In the genomic region with DNA sequence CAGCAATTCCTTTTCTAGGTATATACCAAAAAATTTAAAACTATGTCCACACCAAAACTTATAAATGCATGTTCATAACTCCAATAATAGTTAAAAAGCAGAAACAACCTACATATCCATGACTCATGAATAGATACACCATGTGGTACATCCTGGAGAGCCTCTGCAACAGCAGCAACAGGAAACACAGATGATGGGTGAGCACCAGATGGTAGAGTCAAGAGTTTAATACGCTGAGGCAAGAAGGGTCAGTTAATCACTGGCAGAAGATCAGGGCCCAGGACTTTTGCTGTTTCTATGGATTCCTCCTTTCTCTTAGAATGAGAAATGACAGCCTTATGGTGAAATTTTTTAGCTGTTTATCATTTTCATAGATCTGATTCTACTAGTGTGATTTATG, we compare ENCODE assay signal across 23 cellular contexts.
DNase-seq lines count a peak whose midpoint lies in the region; ATAC-seq, FAIRE-seq and TF ChIP-seq lines count a peak whose summit lies in the region.
"Had no signal": no experiment of that assay in that cellular context is flagged by ENCODE, and none has a peak within 500 bp of the region (broad histone marks: within the 10 kb centered on the region; RNA-seq: fewer than 3 reads in every experiment).

No MANE protein-coding gene starts in this region.

- H3K4me1 ChIP-seq in foreskin keratinocyte (no peaks in the 10 kb centered on the region), mucosa of descending colon (ENCODE audit: low read depth) (no peaks in the 10 kb centered on the region)
- H3K4me1 ChIP-seq in naive thymus-derived CD4-positive, alpha-beta T cell (ENCODE audit: control insufficient read depth in 2 of 2, insufficient read depth in 2 of 2, low read length in 2 of 2): no peaks in the 10 kb centered on the region
- H3K4me1 ChIP-seq: neural progenitor cell, vagina had no signal

- CTCF ChIA-PET in naive thymus-derived CD4-positive, alpha-beta T cell (lab: Charles Lee): no interaction called here

- H3K9me3 ChIP-seq in naive thymus-derived CD4-positive, alpha-beta T cell (ENCODE audit: control insufficient read depth in 2 of 3, low read length in 3 of 3): no peaks in the 10 kb centered on the region
- H3K9me3 ChIP-seq in mucosa of descending colon: no peaks in the 10 kb centered on the region
- H3K9me3 ChIP-seq: vagina had no signal

- no peak overlapping the region for H3K27ac ChIP-seq in foreskin keratinocyte
- no peak overlapping the region for H3K27ac ChIP-seq in naive thymus-derived CD4-positive, alpha-beta T cell (ENCODE audit: low read depth, low read length)
- H3K27ac ChIP-seq: coronary artery, GM23248, neural progenitor cell, vagina had no signal

- H3K27me3 Mint-ChIP-seq in naive thymus-derived CD4-positive, alpha-beta T cell: peaks cover 0 to 4% (median 0%) of the 10 kb centered on the region in 5 donors
- H3K27me3 Mint-ChIP-seq: brain had no signal

- peak; percentile 85 for FAIRE-seq in D721Med (lab: Jason Lieb, UNC)
- FAIRE-seq: GM19239 had no signal

- H3K27me3 ChIP-seq in foreskin keratinocyte: no peaks in the 10 kb centered on the region
- no peaks in the 10 kb centered on the region for H3K27me3 ChIP-seq in naive thymus-derived CD4-positive, alpha-beta T cell (ENCODE audit: control insufficient read depth in 2 of 2, insufficient read depth in 2 of 2, low read length in 2 of 2)
- H3K27me3 ChIP-seq: neural progenitor cell, vagina had no signal

- intact Hi-C loops in naive thymus-derived CD4-positive, alpha-beta T cell (cut with micrococcal nuclease): no loop called here
- intact Hi-C loops in mucosa of descending colon (cut with DNase I, micrococcal nuclease): no loop called here

- H3K4me3 Mint-ChIP-seq in naive thymus-derived CD4-positive, alpha-beta T cell: no peak overlapping the region
- H3K4me3 Mint-ChIP-seq: activated naive CD8-positive, alpha-beta T cell; activated T-helper 1 cell treated with anti-CD3 and anti-CD28 coated beads, Interleukin-12 subunit alpha, Interleukin-12 subunit beta, Interleukin-2, Interleukin-4 antibody, amounts not matched to agents 30 ng/mL and 10 ng/mL and 1 ng/mL, durations not matched to agents 14 hours and 24 hours and 36 hours; brain; CD8-positive, alpha-beta T cell; neural progenitor cell had no signal

- H3K4me3 ChIP-seq in naive thymus-derived CD4-positive, alpha-beta T cell (ENCODE audit: low read length): no peak overlapping the region
- no peak overlapping the region for H3K4me3 ChIP-seq in mucosa of descending colon
- H3K4me3 ChIP-seq: coronary artery, GM23248, neural progenitor cell, vagina had no signal

- H3K27ac Mint-ChIP-seq in naive thymus-derived CD4-positive, alpha-beta T cell: no peak overlapping the region
- H3K27ac Mint-ChIP-seq: activated naive CD8-positive, alpha-beta T cell; activated T-helper 1 cell treated with anti-CD3 and anti-CD28 coated beads, Interleukin-12 subunit alpha, Interleukin-12 subunit beta, Interleukin-2, Interleukin-4 antibody, amounts not matched to agents 30 ng/mL and 10 ng/mL and 1 ng/mL, durations not matched to agents 14 hours and 24 hours and 36 hours; CD8-positive, alpha-beta T cell; neural progenitor cell had no signal

- peak; percentile 41 for ATAC-seq in foreskin keratinocyte
- no peak for ATAC-seq in naive thymus-derived CD4-positive, alpha-beta T cell
- ATAC-seq in mucosa of descending colon: no peak
- ATAC-seq: CD8-positive, alpha-beta T cell; left cardiac atrium had no signal

- peaks cover 0 to 13% (median 2%) of the 10 kb centered on the region in 11 donors for H3K9me3 Mint-ChIP-seq in naive thymus-derived CD4-positive, alpha-beta T cell
- H3K9me3 Mint-ChIP-seq: activated T-helper 1 cell treated with anti-CD3 and anti-CD28 coated beads, Interleukin-12 subunit alpha, Interleukin-12 subunit beta, Interleukin-2, Interleukin-4 antibody, amounts not matched to agents 30 ng/mL and 10 ng/mL and 1 ng/mL, durations not matched to agents 14 hours and 24 hours and 36 hours; neural progenitor cell had no signal

- POLR2A ChIA-PET in naive thymus-derived CD4-positive, alpha-beta T cell (lab: Charles Lee): no interaction called here

- no peaks in the 10 kb centered on the region for H3K36me3 ChIP-seq in naive thymus-derived CD4-positive, alpha-beta T cell (ENCODE audit: control insufficient read depth in 2 of 3, insufficient read depth in 3 of 3, low read length in 3 of 3)
- H3K36me3 ChIP-seq in mucosa of descending colon (ENCODE audit: low read depth): no peaks in the 10 kb centered on the region
- H3K36me3 ChIP-seq: neural progenitor cell, vagina had no signal

- TF ChIP-seq CTCF in D721Med (IDR thresholded peaks at IDR 0.05; ENCODE audit: insufficient read depth, missing control alignments): no peak
- TF ChIP-seq CTCF in foreskin keratinocyte (conservative IDR thresholded peaks at IDR 0.05): no peak
- no peak for TF ChIP-seq CTCF in mucosa of descending colon (IDR thresholded peaks at IDR 0.05)

- DNase-seq in D721Med (ENCODE audit: insufficient read length, low spot score) (no peak), HT1080 (ENCODE audit: low read depth) (peak; percentile 20), RPMI7951 (ENCODE audit: low read depth) (peak; percentile 1), foreskin keratinocyte (peak in 1 of 2 donors; percentile 3), NOMO-1 (lab: John Stamatoyannopoulos, UW; ENCODE audit: unreplicated experiment in 2 of 2) (no peak), mucosa of descending colon (no peak), DMS153 treated with DMSO at 0.1 percent for 48 hours (lab: John Stamatoyannopoulos, UW; ENCODE audit: unreplicated experiment) (no peak)
- no peak for DNase-seq in naive thymus-derived CD4-positive, alpha-beta T cell
- DNase-seq: activated CD4-positive, alpha-beta T cell treated with anti-CD3 and anti-CD28 coated beads for 1 hour; CD8-positive, alpha-beta T cell; GM23248; left cardiac atrium; NCI-H1105 treated with DMSO at 0.1 percent for 48 hours; NK-92 treated with Interleukin-12 subunit alpha and Interleukin-12 subunit beta, amount 100 ng/mL, for 24 hours; RPMI8226; stimulated activated CD8-positive, alpha-beta memory T cell treated with anti-CD3 and anti-CD28 coated beads, Interleukin-4, amount 100 ng/mL, for 48 hours had no signal

- no peaks in the 10 kb centered on the region for H3K36me3 Mint-ChIP-seq in naive thymus-derived CD4-positive, alpha-beta T cell
- H3K36me3 Mint-ChIP-seq: activated naive CD8-positive, alpha-beta T cell; brain; CD8-positive, alpha-beta T cell; neural progenitor cell had no signal

- no peaks in the 10 kb centered on the region for H3K4me1 Mint-ChIP-seq in naive thymus-derived CD4-positive, alpha-beta T cell
- H3K4me1 Mint-ChIP-seq: neural progenitor cell had no signal

Comparison
In these comparisons a context has a peak if more than half of its experiments do, and no peak if none do; other contexts are left out.
1. DNase-seq: peak in HT1080 (single experiment) and RPMI7951 (single experiment); none in D721Med (single experiment), naive thymus-derived CD4-positive, alpha-beta T cell (0 of 9), NOMO-1 (0 of 2), mucosa of descending colon (0 of 3) and DMS153 treated with DMSO at 0.1 percent for 48 hours (single experiment).